In genomic region chr17:53420035-53420641, GRCh38 we compare ENCODE assay signal across 25 cellular contexts.
DNase-seq lines count a peak whose midpoint lies in the region; FAIRE-seq and TF ChIP-seq lines count a peak whose summit lies in the region.
"Had no signal": no experiment of that assay in that cellular context is flagged by ENCODE, and none has a peak within 500 bp of the region (broad histone marks: within the 10 kb centered on the region; RNA-seq: fewer than 3 reads in every experiment).

No MANE protein-coding gene starts in this region.

- DNase-seq in HT1080 (ENCODE audit: low read depth) (peak; percentile 11), M059J (ENCODE audit: low read depth) (peak; percentile 1), bronchial epithelial cell (ENCODE audit: low read depth) (peak; percentile 26), renal cortical epithelial cell (ENCODE audit: low read depth) (peak; percentile 26), GM13977 (ENCODE audit: low spot score) (no peak), SIG-M5 treated with dmso at 0.1 percent for 504 hours (lab: John Stamatoyannopoulos, UW; ENCODE audit: unreplicated experiment) (no peak), C1 segment of cervical spinal cord (lab: John Stamatoyannopoulos, UW) (no peak)
- DNase-seq: AML-193; CD8-positive, alpha-beta T cell; DMS 273 treated with DMSO at 0.1 percent for 48 hours; DMS79; GM23248; H7; KG1; NCI-H1105; NCI-H146; NCI-H1930; NCI-H446 treated with DMSO at 0.1 percent for 48 hours; NCI-H526; NCI-H82; SHP77 treated with DMSO at 0.1 percent for 48 hours had no signal

- no peak for FAIRE-seq in bronchial epithelial cell (lab: Jason Lieb, UNC)
- FAIRE-seq: A549, GM18507 had no signal

- in situ Hi-C loops in GM13977 (cut with MboI; ENCODE audit: low pct_unique_long_range_greater_than_20kb, low sequenced_read_pairs, unreplicated experiment) = no loop called here

- no peaks in the 10 kb centered on the region for H3K27me3 ChIP-seq in bronchial epithelial cell (ENCODE audit: control insufficient read depth, insufficient read depth, low read length)
- H3K27me3 ChIP-seq: BLaER1 treated with 17β-estradiol and CSF1 and Interleukin-3, amounts not matched to agents 10 nM and 100 nM had no signal

- TF ChIP-seq CTCF in bronchial epithelial cell (IDR thresholded peaks at IDR 0.05; ENCODE audit: insufficient read depth, low read length, severe bottlenecking) (no peak), GM13977 (IDR thresholded peaks at IDR 0.05; ENCODE audit: extremely low read depth, insufficient read depth, missing control alignments) (no peak)

- H3K36me3 ChIP-seq in bronchial epithelial cell (ENCODE audit: control insufficient read depth, insufficient read depth, low read length) = no peaks in the 10 kb centered on the region
- H3K36me3 ChIP-seq: BLaER1 treated with 17β-estradiol and CSF1 and Interleukin-3, amounts not matched to agents 10 nM and 100 nM had no signal

- no peak overlapping the region for H3K4me3 ChIP-seq in bronchial epithelial cell (ENCODE audit: low read depth, low read length)
- H3K4me3 ChIP-seq: A549; BLaER1 treated with 17β-estradiol and CSF1 and Interleukin-3, amounts not matched to agents 10 nM and 100 nM; GM23248; SK-N-MC had no signal

Comparison
In these comparisons a context has a peak if more than half of its experiments do, and no peak if none do; other contexts are left out.
1. DNase-seq: peak in HT1080 (single experiment), M059J (single experiment), bronchial epithelial cell (single experiment) and renal cortical epithelial cell (single experiment); none in GM13977 (single experiment), SIG-M5 treated with dmso at 0.1 percent for 504 hours (single experiment) and C1 segment of cervical spinal cord (0 of 14).